11 cellular contexts compared by ENCODE assay signal in genomic region chr11:110131386-110132123, GRCh38. TPM values are rescaled to one million over a fixed set of nuclear protein-coding genes. Genes with fewer than 3 reads are reported as not detected.
DNase-seq lines count a peak whose midpoint lies in the region; ATAC-seq and TF ChIP-seq lines count a peak whose summit lies in the region.
"Had no signal": no experiment of that assay in that cellular context is flagged by ENCODE, and none has a peak within 500 bp of the region (broad histone marks: within the 10 kb centered on the region; RNA-seq: fewer than 3 reads in every experiment).

No MANE protein-coding gene starts in this region.

- H3K4me3 ChIP-seq in mammary epithelial cell (replicated peaks in 1 of 3; ENCODE audit: insufficient read depth in 1 of 3, low read depth in 2 of 3, low read length in 3 of 3) (no peak overlapping the region), neuronal stem cell (ENCODE audit: low read length in 2 of 2) (peak overlapping the region; percentile 19 to 54), psoas muscle (no peak overlapping the region)

- no peaks in the 10 kb centered on the region for H3K79me1 ChIP-seq in neuronal stem cell (ENCODE audit: low read depth, low read length)

- intact Hi-C loops in mammary epithelial cell (cut with micrococcal nuclease) (no loop called here), psoas muscle (cut with DNase I) (no loop called here)

- dilution Hi-C loops in mammary epithelial cell (cut with HindIII; ENCODE audit: low sequenced_read_pairs) = no loop called here

- H2BK12ac ChIP-seq in neuronal stem cell (ENCODE audit: low read length) = no peak overlapping the region

- TF ChIP-seq CTCF in mammary epithelial cell (conservative IDR thresholded peaks at IDR 0.05 in 1 of 2, IDR thresholded peaks at IDR 0.05 in 1 of 2; ENCODE audit: extremely low read depth in 1 of 2, insufficient read depth in 1 of 2, low read depth in 1 of 2, low read length in 2 of 2) (no peak), psoas muscle (IDR thresholded peaks at IDR 0.05) (no peak)

- H3K9ac ChIP-seq in mammary epithelial cell (ENCODE audit: insufficient read depth, low read length) (no peak overlapping the region), neuronal stem cell (ENCODE audit: low read depth, low read length, poor library complexity) (no peak overlapping the region)

- H3K4ac ChIP-seq in neuronal stem cell (ENCODE audit: low read length) = no peak overlapping the region

- H3K23ac ChIP-seq in neuronal stem cell (ENCODE audit: low read depth, low read length, poor library complexity) = no peak overlapping the region

- no TSS peak for BruUV-seq in mammary epithelial cell (replicated peaks; lab: Mats Ljungman, UMichigan)

- H3K27ac ChIP-seq in mammary epithelial cell (ENCODE audit: insufficient read depth, low read depth, low read length) = peak overlapping the region; percentile 53
- H3K27ac ChIP-seq in neuronal stem cell (replicated peaks; ENCODE audit: low read length) = peak overlapping the region; percentile 44
- no peak overlapping the region for H3K27ac ChIP-seq in psoas muscle

- no peak overlapping the region for H2BK15ac ChIP-seq in neuronal stem cell (ENCODE audit: low read length)

- H3K27me3 ChIP-seq in mammary epithelial cell (ENCODE audit: insufficient read depth, low read length) (no peaks in the 10 kb centered on the region), neuronal stem cell (ENCODE audit: control insufficient read depth in 3 of 3, insufficient read depth in 3 of 3, low read depth in 1 of 3, low read length in 3 of 3) (no peaks in the 10 kb centered on the region), psoas muscle (ENCODE audit: insufficient read depth in 3 of 3, low read length in 2 of 3) (no peaks in the 10 kb centered on the region)

- in situ Hi-C loops in mammary epithelial cell (cut with MboI; ENCODE audit: low sequenced_read_pairs in 2 of 2) = no loop called here

- no peaks in the 10 kb centered on the region for H3K9me3 ChIP-seq in mammary epithelial cell (replicated peaks; ENCODE audit: insufficient read depth, low read length)
- peaks cover 0 to 1% of the 10 kb centered on the region in 2 donors for H3K9me3 ChIP-seq in neuronal stem cell (replicated peaks in 1 of 2; ENCODE audit: control insufficient read depth in 2 of 2, insufficient read depth in 1 of 2, low read depth in 1 of 2, low read length in 2 of 2)
- H3K9me3 ChIP-seq in psoas muscle = no peaks in the 10 kb centered on the region

- H2AK5ac ChIP-seq in neuronal stem cell (ENCODE audit: low read depth, low read length) = no peak overlapping the region

- H3K4me2 ChIP-seq in mammary epithelial cell (ENCODE audit: insufficient read depth, low read depth, low read length) (peak overlapping the region; percentile 59), neuronal stem cell (ENCODE audit: insufficient read depth, low read length, poor library complexity, severe bottlenecking) (peak overlapping the region; percentile 50)

- WGBS in mammary epithelial cell (ENCODE audit: low coverage, missing lambda C conversion rate) = 90% methylated on average over 6 of the region's 6 CpGs
- no CpG with 5 or more reads among the region's 6 CpGs for WGBS in neuronal stem cell (ENCODE audit: extremely low coverage in 2 of 2, insufficient read length in 2 of 2, insufficient replicate concordance in 1 of 2), 2 donors
- 70 to 83% (median 75%) methylated on average over 6 of the region's 6 CpGs for WGBS in psoas muscle, 3 donors

- no peaks in the 10 kb centered on the region for H4K20me1 ChIP-seq in mammary epithelial cell (ENCODE audit: insufficient read depth, low read length)

- ATAC-seq in psoas muscle = no peak

- no peak overlapping the region for H3K18ac ChIP-seq in neuronal stem cell (ENCODE audit: low read length)

- peaks cover 1% of the 10 kb centered on the region for H3K36me3 ChIP-seq in mammary epithelial cell (ENCODE audit: insufficient read depth, low read length)
- H3K36me3 ChIP-seq in neuronal stem cell (replicated peaks in 1 of 2; ENCODE audit: control insufficient read depth in 2 of 2, insufficient read depth in 2 of 2, low read length in 2 of 2) = peaks cover 0 to 5% of the 10 kb centered on the region in 2 donors
- H3K36me3 ChIP-seq in psoas muscle (ENCODE audit: insufficient read depth in 1 of 2, low read depth in 1 of 2) = peaks cover under 1 to 3% of the 10 kb centered on the region in 2 donors

- no peak overlapping the region for H4K8ac ChIP-seq in neuronal stem cell (ENCODE audit: low read depth, low read length)

- H3K14ac ChIP-seq in neuronal stem cell (ENCODE audit: low read length) = no peak overlapping the region

- no peak overlapping the region for H2AFZ ChIP-seq in mammary epithelial cell (ENCODE audit: low read depth, low read length)
- no peak overlapping the region for H2AFZ ChIP-seq in neuronal stem cell (ENCODE audit: low read length)

- H3K4me1 ChIP-seq in mammary epithelial cell (ENCODE audit: insufficient read depth, low read length) = peaks cover 24% of the 10 kb centered on the region
- H3K4me1 ChIP-seq in neuronal stem cell (ENCODE audit: control insufficient read depth in 2 of 2, insufficient read depth in 1 of 2, low read depth in 1 of 2, low read length in 2 of 2) = peaks cover 5 to 45% of the 10 kb centered on the region in 2 donors
- peaks cover 22% of the 10 kb centered on the region for H3K4me1 ChIP-seq in psoas muscle

- H3K79me2 ChIP-seq in mammary epithelial cell (ENCODE audit: insufficient read depth, low read length) = peaks cover 78% of the 10 kb centered on the region

- no peak overlapping the region for H2BK5ac ChIP-seq in neuronal stem cell (ENCODE audit: low read length)

- H4K91ac ChIP-seq in neuronal stem cell (ENCODE audit: low read depth, low read length, poor library complexity) = no peak overlapping the region

- H2BK120ac ChIP-seq in neuronal stem cell (ENCODE audit: low read depth, low read length) = no peak overlapping the region

- CTCF ChIA-PET in mammary epithelial cell (lab: Charles Lee; ENCODE audit: low non-redundant PET) = interaction anchor here (0.7 kb wide), 1 partner anchor 24 kb away, joined by 4 read pairs; no protein-coding TSS in a partner anchor

- DNase-seq in HPDE6-E6E7 (ENCODE audit: extremely low spot score) (peak; percentile 10), NCI-H2227 (lab: John Stamatoyannopoulos, UW; ENCODE audit: unreplicated experiment) (peak; percentile 5), mammary epithelial cell (peak; percentile 75), neuronal stem cell (ENCODE audit: low spot score) (peak; percentile 17), superior temporal gyrus (ENCODE audit: extremely low spot score) (no peak), psoas muscle (no peak), NCI-H226 (no peak)
- DNase-seq: activated CD8-positive, alpha-beta memory T cell treated with anti-CD3 and anti-CD28 coated beads, Interleukin-2, amount 50 U/mL, for 48 hours; immature natural killer cell; right cardiac atrium; SW 1271 had no signal

RNA-seq across cellular contexts. Expression of gene ZC3H12C, which starts 38.4 kb away (rescaled TPM):
- total RNA-seq in mammary epithelial cell (10 to 100 TPM; 16.0 to 26.9 TPM), psoas muscle (10 to 100 TPM; 17.5 to 27.4 (median 20.7) TPM)
- polyA plus RNA-seq in mammary epithelial cell (14.0 TPM), psoas muscle (1 to 10 TPM; 2.3 to 10.0 (median 2.5) TPM)
- 22.2 TPM for polyA minus RNA-seq in mammary epithelial cell
- polyA plus RNA-seq in neuronal stem cell (2013, experiment 1 of 2) = 5.4 TPM
- 5.8 TPM for polyA plus RNA-seq in neuronal stem cell (2013, experiment 2 of 2)
- polyA plus RNA-seq: immature natural killer cell had no signal

Comparison
In these comparisons a context has a peak if more than half of its experiments do, and no peak if none do; other contexts are left out.
1. DNase-seq: peak in HPDE6-E6E7 (single experiment), NCI-H2227 (single experiment), mammary epithelial cell (single experiment) and neuronal stem cell (single experiment); none in superior temporal gyrus (single experiment), psoas muscle (0 of 2) and NCI-H226 (single experiment).
2. H3K4me3 ChIP-seq: peak in neuronal stem cell (2 of 2); none in mammary epithelial cell (0 of 3) and psoas muscle (single experiment).